18 cellular contexts compared by ENCODE assay signal in genomic region chr13:93361703-93362102, GRCh38.
"Had no signal": no experiment of that assay in that cellular context is flagged by ENCODE, and none has a peak within 500 bp of the region (broad histone marks: within the 10 kb centered on the region; RNA-seq: fewer than 3 reads in every experiment).

No MANE protein-coding gene starts in this region.

- H3K9me3 ChIP-seq: adrenal gland, gastrocnemius medialis, heart left ventricle, lower lobe of right lung, prostate gland, suprapubic skin, upper lobe of right lung had no signal

- DNase-seq: activated CD4-positive, alpha-beta T cell treated with anti-CD3 and anti-CD28 coated beads for 1 hour; activated CD4-positive, alpha-beta T cell treated with anti-CD3 and anti-CD28 coated beads, Interleukin-2, amount 50 U/mL, for 48 hours; activated effector memory CD4-positive, alpha-beta T cell treated with Interleukin-2 at 50 U/mL for 16 hours; activated T-cell treated with anti-CD3 and anti-CD28 coated beads, Interleukin-2, amount 50 U/mL, for 24 hours; adrenal gland; gastrocnemius medialis; heart left ventricle; lower lobe of right lung; right cardiac atrium; small intestine; stimulated activated CD4-positive, alpha-beta T cell treated with anti-CD3 and anti-CD28 coated beads, Interleukin-4, amount 100 ng/mL, for 4 hours; stimulated activated CD8-positive, alpha-beta memory T cell treated with anti-CD3 and anti-CD28 coated beads, Interleukin-4, amount 100 ng/mL, for 48 hours; stimulated activated naive CD8-positive, alpha-beta T cell treated with anti-CD3 and anti-CD28 coated beads, Interleukin-15, Interleukin-2, amounts not matched to agents 100 U/mL and 50 U/mL, for 24 hours; T1000; upper lobe of right lung had no signal

- H3K27me3 ChIP-seq: adrenal gland, cardiac muscle cell, gastrocnemius medialis, heart left ventricle, suprapubic skin, upper lobe of right lung had no signal

- H3K4me1 ChIP-seq: adrenal gland, gastrocnemius medialis, heart left ventricle, lower lobe of right lung, prostate gland, suprapubic skin, upper lobe of right lung had no signal

- H3K27ac ChIP-seq: adrenal gland, cardiac muscle cell, gastrocnemius medialis, heart left ventricle, lower lobe of right lung, prostate gland, suprapubic skin, upper lobe of right lung had no signal

- H3K4me3 ChIP-seq: adrenal gland, cardiac muscle cell, gastrocnemius medialis, heart left ventricle, lower lobe of right lung, prostate gland, suprapubic skin, upper lobe of right lung had no signal

- ATAC-seq: gastrocnemius medialis; heart left ventricle; lower lobe of right lung; right cardiac atrium; stimulated activated naive CD8-positive, alpha-beta T cell treated with anti-CD3 and anti-CD28 coated beads, Interleukin-15, Interleukin-2, amounts not matched to agents 100 U/mL and 50 U/mL, for 24 hours; upper lobe of right lung had no signal

- H3K36me3 ChIP-seq: adrenal gland, cardiac muscle cell, gastrocnemius medialis, heart left ventricle, lower lobe of right lung, prostate gland, suprapubic skin, upper lobe of right lung had no signal

- FAIRE-seq: small intestine had no signal
